ENCODE assay signal across 1 cellular context in genomic region chr22:39518996-39519680, GRCh38.
TF ChIP-seq lines count a peak whose summit lies in the region.

No MANE protein-coding gene starts in this region.

TF ChIP-seq in A549, 52 proteins besides CTCF, POLR2A, EP300 and RAD21 (continued from another document):
- no peak for TF ChIP-seq ATOH8 (CRISPR knock-in tag; IDR thresholded peaks at IDR 0.05; ENCODE audit: low read depth)
- no peak for TF ChIP-seq MAFK (IDR thresholded peaks at IDR 0.05; ENCODE audit: partially characterized antibody)
- no peak for TF ChIP-seq HEYL (CRISPR knock-in tag; IDR thresholded peaks at IDR 0.05)
- TF ChIP-seq HOXB5 (CRISPR knock-in tag; IDR thresholded peaks at IDR 0.05) = no peak
- TF ChIP-seq HES2 (IDR thresholded peaks at IDR 0.05) = no peak
- TF ChIP-seq GATA3 (IDR thresholded peaks at IDR 0.05; ENCODE audit: borderline replicate concordance) = no peak
- no peak for TF ChIP-seq RNF2 (IDR thresholded peaks at IDR 0.05; ENCODE audit: borderline replicate concordance, low read depth)
- no peak for TF ChIP-seq BCL3 (IDR thresholded peaks at IDR 0.05)
- no peak for TF ChIP-seq ESRRA (IDR thresholded peaks at IDR 0.05; ENCODE audit: borderline replicate concordance, low read length)
